Comparison of ENCODE assay signal across 8 cellular contexts in genomic region chr9:111957856-111958631, GRCh38.
DNase-seq lines count a peak whose midpoint lies in the region; ATAC-seq and TF ChIP-seq lines count a peak whose summit lies in the region.

No MANE protein-coding gene starts in this region.

- no peaks in the 10 kb centered on the region for H3K9me3 ChIP-seq in RWPE2 (ENCODE audit: severe bottlenecking)
- no peaks in the 10 kb centered on the region for H3K9me3 ChIP-seq in effector memory CD4-positive, alpha-beta T cell (ENCODE audit: control insufficient read depth, low read length)

- peaks cover 30% of the 10 kb centered on the region for H3K4me1 ChIP-seq in RWPE2 (ENCODE audit: insufficient read depth, poor library complexity, severe bottlenecking)
- no peaks in the 10 kb centered on the region for H3K4me1 ChIP-seq in effector memory CD4-positive, alpha-beta T cell (ENCODE audit: control insufficient read depth, insufficient read depth, low read length, poor library complexity, severe bottlenecking)

- peaks cover 28% of the 10 kb centered on the region for H3K4me1 Mint-ChIP-seq in nephron progenitor cell

- peak; percentile 11 for DNase-seq in NCI-H345 (lab: John Stamatoyannopoulos, UW)
- no peak for DNase-seq in NCI-H345 treated with DMSO at 0.1 percent for 48 hours (lab: John Stamatoyannopoulos, UW; ENCODE audit: unreplicated experiment)
- DNase-seq in RWPE2 (ENCODE audit: low spot score): peak; percentile 66
- no peak for DNase-seq in effector memory CD4-positive, alpha-beta T cell
- DNase-seq in nephron progenitor cell: no peak

- no peaks in the 10 kb centered on the region for H3K36me3 Mint-ChIP-seq in nephron progenitor cell (ENCODE audit: low read depth)

- peak overlapping the region; percentile 67 for H3K27ac Mint-ChIP-seq in nephron progenitor cell

- no peaks in the 10 kb centered on the region for H3K36me3 ChIP-seq in RWPE2 (ENCODE audit: low read depth)
- H3K36me3 ChIP-seq in effector memory CD4-positive, alpha-beta T cell (ENCODE audit: control insufficient read depth, insufficient read depth, low read length): no peaks in the 10 kb centered on the region

- H3K4me3 ChIP-seq in RWPE2 (ENCODE audit: severe bottlenecking): no peak overlapping the region
- peak overlapping the region; percentile 27 for H3K4me3 ChIP-seq in effector memory CD4-positive, alpha-beta T cell (ENCODE audit: insufficient read depth, low read depth, low read length, poor library complexity, severe bottlenecking)

- H3K27me3 Mint-ChIP-seq in nephron progenitor cell (ENCODE audit: low read depth, poor library complexity): peaks cover 7% of the 10 kb centered on the region

- no peak overlapping the region for H3K4me3 Mint-ChIP-seq in nephron progenitor cell

- no peak for TF ChIP-seq CTCF in RWPE2 (IDR thresholded peaks at IDR 0.05; ENCODE audit: poor library complexity, severe bottlenecking)
- no peak for TF ChIP-seq CTCF in nephron progenitor cell (IDR thresholded peaks at IDR 0.05)

- ATAC-seq in HG03139 (IDR thresholded peaks at IDR 0.05; ENCODE audit: unreplicated experiment): peak; percentile 65
- peak; percentile 84 for ATAC-seq in RWPE2 (ENCODE audit: low read depth)
- no peak for ATAC-seq in HG02763 (IDR thresholded peaks at IDR 0.05; ENCODE audit: unreplicated experiment)
- no peak for ATAC-seq in GM19455 (IDR thresholded peaks at IDR 0.05; ENCODE audit: unreplicated experiment)

- H3K9me3 Mint-ChIP-seq in nephron progenitor cell: peaks cover 4% of the 10 kb centered on the region

- peak overlapping the region; percentile 100 for H3K27ac ChIP-seq in RWPE2 (ENCODE audit: poor library complexity, severe bottlenecking)
- no peak overlapping the region for H3K27ac ChIP-seq in effector memory CD4-positive, alpha-beta T cell (ENCODE audit: insufficient read depth, low read length, poor library complexity, severe bottlenecking)

- no peaks in the 10 kb centered on the region for H3K27me3 ChIP-seq in RWPE2 (ENCODE audit: insufficient read depth, poor library complexity, severe bottlenecking)
- H3K27me3 ChIP-seq in effector memory CD4-positive, alpha-beta T cell (replicated peaks; ENCODE audit: control insufficient read depth, insufficient read depth, low read length, poor library complexity, severe bottlenecking): no peaks in the 10 kb centered on the region

Comparison
In these comparisons a context has a peak if more than half of its experiments do, and no peak if none do; other contexts are left out.
1. DNase-seq: peak in NCI-H345 (single experiment) and RWPE2 (single experiment); none in NCI-H345 treated with DMSO at 0.1 percent for 48 hours (single experiment), effector memory CD4-positive, alpha-beta T cell (0 of 3) and nephron progenitor cell (single experiment).
2. ATAC-seq: peak in HG03139 (single experiment) and RWPE2 (single experiment); none in HG02763 (single experiment) and GM19455 (single experiment).